8 cellular contexts compared by ENCODE assay signal in the genomic region with DNA sequence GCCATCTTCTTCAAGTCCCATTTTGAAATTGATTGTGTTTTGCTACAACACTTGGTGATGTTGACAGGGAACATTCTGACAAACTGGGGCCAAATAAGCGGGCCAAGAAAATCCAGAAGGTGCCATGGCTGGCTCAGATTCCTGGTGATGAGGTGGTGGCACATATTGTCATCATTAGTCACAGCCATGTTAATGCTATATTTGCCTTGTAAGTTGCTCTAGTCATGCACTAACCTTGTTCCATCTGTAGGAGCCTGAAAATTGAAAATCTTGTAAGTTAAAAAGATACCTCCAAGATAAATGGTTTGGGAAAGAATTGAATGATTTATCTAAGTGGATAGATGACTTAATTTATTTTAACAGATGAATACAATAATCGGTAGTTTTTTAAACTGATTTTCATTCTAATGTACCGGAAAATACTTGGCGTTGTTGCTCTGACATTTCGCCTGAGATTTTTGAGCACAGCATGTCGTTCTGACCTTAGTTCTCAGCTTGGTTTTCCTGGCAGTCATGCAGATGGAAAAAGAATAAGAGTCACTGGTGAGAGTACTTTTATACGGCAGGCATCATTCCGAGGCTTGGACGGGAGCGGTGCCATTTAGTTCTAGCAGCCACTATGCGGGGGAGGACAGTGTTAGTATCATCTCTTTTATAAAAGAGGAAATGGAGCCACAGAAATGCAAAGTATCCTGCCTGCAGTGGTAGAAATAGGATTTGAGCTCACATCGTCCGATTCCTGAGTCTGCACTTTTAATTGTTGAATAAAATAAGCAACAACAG.
DNase-seq lines count a peak whose midpoint lies in the region; ATAC-seq and TF ChIP-seq lines count a peak whose summit lies in the region.

No MANE protein-coding gene starts in this region.

- H3K9me3 ChIP-seq in HCT116 (ENCODE audit: control insufficient read depth in 1 of 2, insufficient read depth in 1 of 2, low read depth in 1 of 2, low read length in 2 of 2), result no peaks in the 10 kb centered on the region
- no peaks in the 10 kb centered on the region for H3K9me3 ChIP-seq in right cardiac atrium (ENCODE audit: control insufficient read depth, low read length)
- H3K9me3 ChIP-seq in upper lobe of left lung, result no peaks in the 10 kb centered on the region

- ATAC-seq in HCT116 (no peak), right cardiac atrium (peak; percentile 82 to 84), upper lobe of left lung (ENCODE audit: low FRiP score in 2 of 2) (peak; percentile 49 to 79), HG02981 (IDR thresholded peaks at IDR 0.05; ENCODE audit: unreplicated experiment) (no peak), natural killer cell (no peak), HG02678 (IDR thresholded peaks at IDR 0.05; ENCODE audit: unreplicated experiment) (no peak)

- H3K79me2 ChIP-seq in HCT116 (ENCODE audit: insufficient read depth, low read length), result no peaks in the 10 kb centered on the region

- CTCF ChIA-PET in HCT116 (lab: Charles Lee), result no interaction called here

- 14% methylated on average over 13 of the region's 13 CpGs for WGBS in right cardiac atrium
- WGBS in upper lobe of left lung, 2 donors, result 67 to 77% methylated on average over 13 of the region's 13 CpGs

- peak overlapping the region; percentile 27 for H2AFZ ChIP-seq in HCT116 (ENCODE audit: low read depth, low read length, poor library complexity, severe bottlenecking)

- H4K20me1 ChIP-seq in HCT116 (ENCODE audit: insufficient read depth), result no peaks in the 10 kb centered on the region

- H3K27me3 ChIP-seq in HCT116 (ENCODE audit: insufficient read depth, low read length) (no peaks in the 10 kb centered on the region), right cardiac atrium (ENCODE audit: control insufficient read depth, insufficient read depth) (no peaks in the 10 kb centered on the region), upper lobe of left lung (no peaks in the 10 kb centered on the region)

- no TSS peak for BruUV-seq in HCT116 (replicated peaks; lab: Mats Ljungman, UMichigan)

- no peak overlapping the region for H3K4me3 ChIP-seq in HCT116 (replicated peaks in 1 of 2; ENCODE audit: low read depth in 1 of 2, low read length in 2 of 2)
- H3K4me3 ChIP-seq in WI38 (ENCODE audit: low read depth, low read length), result peak overlapping the region; percentile 41
- H3K4me3 ChIP-seq in right cardiac atrium (ENCODE audit: low read length), result no peak overlapping the region
- H3K4me3 ChIP-seq in upper lobe of left lung, result no peak overlapping the region

- H3K9me2 ChIP-seq in HCT116 (ENCODE audit: insufficient read depth), result no peaks in the 10 kb centered on the region

- peaks cover 4 to 12% of the 10 kb centered on the region in 2 donors for H3K27me3 Mint-ChIP-seq in natural killer cell (ENCODE audit: low read depth in 2 of 2)

- DNase-seq in HCT116 (ENCODE audit: low read depth, low spot score) (no peak), right cardiac atrium (peak; percentile 75 to 88 (median 78)), upper lobe of left lung (no peak), DMS79 treated with DMSO at 0.1 percent for 48 hours (lab: John Stamatoyannopoulos, UW) (no peak), natural killer cell (no peak)

- TF ChIP-seq POLR2A in HCT116 (IDR thresholded peaks at IDR 0.05; ENCODE audit: borderline replicate concordance, extremely low read depth, insufficient read depth, insufficient read length) (no peak), upper lobe of left lung (IDR thresholded peaks at IDR 0.05) (no peak)

- H3K4me1 ChIP-seq in HCT116 (ENCODE audit: control insufficient read depth in 1 of 2, insufficient read depth in 2 of 2, low read length in 2 of 2) (peaks cover 0 to 17% of the 10 kb centered on the region in 2 experiments; a peak in 2 of 4 replicates), right cardiac atrium (ENCODE audit: control insufficient read depth, insufficient read depth, low read length) (peaks cover 2% of the 10 kb centered on the region), upper lobe of left lung (peaks cover 0 to 22% (median 7%) of the 10 kb centered on the region in 4 donors)

- no peak for TF ChIP-seq RAD21 in HCT116 (IDR thresholded peaks at IDR 0.05; ENCODE audit: low read depth)

- H3K36me3 Mint-ChIP-seq in natural killer cell, result no peaks in the 10 kb centered on the region

- intact Hi-C loops in HCT116 (cut with micrococcal nuclease) (no loop called here), right cardiac atrium (cut with DNase I) (loop anchor here in 1 of 4 donors (5.0 to 10.0 kb wide), 3 partner anchors 59 to 214 kb away; partner anchors contain the start of gene ZNF532), natural killer cell (cut with micrococcal nuclease) (no loop called here)

- H3K4me2 ChIP-seq in HCT116 (ENCODE audit: low read length), result 0 out of 2 replicates have a peak overlapping the region, but pooled peaks have one; percentile 27

- TF ChIP-seq CTCF in HCT116 (IDR thresholded peaks at IDR 0.05 in 2 of 3, conservative IDR thresholded peaks at IDR 0.05 in 1 of 3; ENCODE audit: borderline replicate concordance in 1 of 3, insufficient read depth in 1 of 3, low read depth in 2 of 3, low read length in 2 of 3) (no peak), WI38 (IDR thresholded peaks at IDR 0.05; ENCODE audit: low read depth, low read length) (no peak), upper lobe of left lung (IDR thresholded peaks at IDR 0.05) (peak in 1 of 6 experiments; percentile 14), natural killer cell (IDR thresholded peaks at IDR 0.05) (no peak)

- RAD21 ChIA-PET in HCT116 (lab: Charles Lee; ENCODE audit: low non-redundant PET in 1 of 2, low total read pairs in 2 of 2, uncharacterized antibody in 2 of 2, unreplicated experiment in 2 of 2), result no interaction called here

- H3K4me3 Mint-ChIP-seq in natural killer cell, result no peak overlapping the region

- no peaks in the 10 kb centered on the region for H3K36me3 ChIP-seq in HCT116 (ENCODE audit: control insufficient read depth in 1 of 2, insufficient read depth in 2 of 2, low read length in 2 of 2)
- no peaks in the 10 kb centered on the region for H3K36me3 ChIP-seq in upper lobe of left lung

- H3K27ac ChIP-seq in HCT116 (ENCODE audit: low read depth, low read length) (no peak overlapping the region), right cardiac atrium (ENCODE audit: low read length) (peak overlapping the region; percentile 91), upper lobe of left lung (peak overlapping the region in 3 of 4 donors; percentile 34 to 65 (median 58))

- POLR2A ChIA-PET in HCT116 (lab: Charles Lee), result no interaction called here

- H3K9me3 Mint-ChIP-seq in natural killer cell, result no peaks in the 10 kb centered on the region

- no peak overlapping the region for H3K9ac ChIP-seq in HCT116 (ENCODE audit: low read length)

- no peak overlapping the region for H3K27ac Mint-ChIP-seq in natural killer cell

- TF ChIP-seq EP300 in upper lobe of left lung (IDR thresholded peaks at IDR 0.05), result peak in 2 of 4 donors; percentile 46 to 76

- H3K4me1 Mint-ChIP-seq in natural killer cell, result no peaks in the 10 kb centered on the region

TF ChIP-seq in HCT116, 20 proteins besides CTCF, POLR2A, EP300 and RAD21:
- TF ChIP-seq TCF7L2 (IDR thresholded peaks at IDR 0.05; ENCODE audit: borderline replicate concordance, extremely low read depth, insufficient read depth, insufficient read length) (no peak), EGR1 (IDR thresholded peaks at IDR 0.05; ENCODE audit: low read depth) (no peak), EZH2phosphoT487 (IDR thresholded peaks at IDR 0.05; ENCODE audit: borderline replicate concordance) (no peak), ZNF274 (IDR thresholded peaks at IDR 0.05; ENCODE audit: low read depth, low read length) (no peak), ELF1 (IDR thresholded peaks at IDR 0.05; ENCODE audit: borderline replicate concordance, low read depth) (no peak)
- TF ChIP-seq, protein P1, sequence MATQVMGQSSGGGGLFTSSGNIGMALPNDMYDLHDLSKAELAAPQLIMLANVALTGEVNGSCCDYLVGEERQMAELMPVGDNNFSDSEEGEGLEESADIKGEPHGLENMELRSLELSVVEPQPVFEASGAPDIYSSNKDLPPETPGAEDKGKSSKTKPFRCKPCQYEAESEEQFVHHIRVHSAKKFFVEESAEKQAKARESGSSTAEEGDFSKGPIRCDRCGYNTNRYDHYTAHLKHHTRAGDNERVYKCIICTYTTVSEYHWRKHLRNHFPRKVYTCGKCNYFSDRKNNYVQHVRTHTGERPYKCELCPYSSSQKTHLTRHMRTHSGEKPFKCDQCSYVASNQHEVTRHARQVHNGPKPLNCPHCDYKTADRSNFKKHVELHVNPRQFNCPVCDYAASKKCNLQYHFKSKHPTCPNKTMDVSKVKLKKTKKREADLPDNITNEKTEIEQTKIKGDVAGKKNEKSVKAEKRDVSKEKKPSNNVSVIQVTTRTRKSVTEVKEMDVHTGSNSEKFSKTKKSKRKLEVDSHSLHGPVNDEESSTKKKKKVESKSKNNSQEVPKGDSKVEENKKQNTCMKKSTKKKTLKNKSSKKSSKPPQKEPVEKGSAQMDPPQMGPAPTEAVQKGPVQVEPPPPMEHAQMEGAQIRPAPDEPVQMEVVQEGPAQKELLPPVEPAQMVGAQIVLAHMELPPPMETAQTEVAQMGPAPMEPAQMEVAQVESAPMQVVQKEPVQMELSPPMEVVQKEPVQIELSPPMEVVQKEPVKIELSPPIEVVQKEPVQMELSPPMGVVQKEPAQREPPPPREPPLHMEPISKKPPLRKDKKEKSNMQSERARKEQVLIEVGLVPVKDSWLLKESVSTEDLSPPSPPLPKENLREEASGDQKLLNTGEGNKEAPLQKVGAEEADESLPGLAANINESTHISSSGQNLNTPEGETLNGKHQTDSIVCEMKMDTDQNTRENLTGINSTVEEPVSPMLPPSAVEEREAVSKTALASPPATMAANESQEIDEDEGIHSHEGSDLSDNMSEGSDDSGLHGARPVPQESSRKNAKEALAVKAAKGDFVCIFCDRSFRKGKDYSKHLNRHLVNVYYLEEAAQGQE (IDR thresholded peaks at IDR 0.05; ENCODE audit: low read depth), result no peak
- TF ChIP-seq, protein P2, sequence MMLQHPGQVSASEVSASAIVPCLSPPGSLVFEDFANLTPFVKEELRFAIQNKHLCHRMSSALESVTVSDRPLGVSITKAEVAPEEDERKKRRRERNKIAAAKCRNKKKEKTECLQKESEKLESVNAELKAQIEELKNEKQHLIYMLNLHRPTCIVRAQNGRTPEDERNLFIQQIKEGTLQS (IDR thresholded peaks at IDR 0.05), result no peak

Comparison
In these comparisons a context has a peak if more than half of its experiments do, and no peak if none do; other contexts are left out.
1. ATAC-seq: peak in right cardiac atrium (2 of 2) and upper lobe of left lung (2 of 2); none in HCT116 (single experiment), HG02981 (single experiment), natural killer cell (0 of 3) and HG02678 (single experiment).
2. DNase-seq: peak in right cardiac atrium (3 of 3); none in HCT116 (single experiment), upper lobe of left lung (0 of 2), DMS79 treated with DMSO at 0.1 percent for 48 hours (single experiment) and natural killer cell (single experiment).